ENCODE assay signal across 20 cellular contexts in the genomic region with DNA sequence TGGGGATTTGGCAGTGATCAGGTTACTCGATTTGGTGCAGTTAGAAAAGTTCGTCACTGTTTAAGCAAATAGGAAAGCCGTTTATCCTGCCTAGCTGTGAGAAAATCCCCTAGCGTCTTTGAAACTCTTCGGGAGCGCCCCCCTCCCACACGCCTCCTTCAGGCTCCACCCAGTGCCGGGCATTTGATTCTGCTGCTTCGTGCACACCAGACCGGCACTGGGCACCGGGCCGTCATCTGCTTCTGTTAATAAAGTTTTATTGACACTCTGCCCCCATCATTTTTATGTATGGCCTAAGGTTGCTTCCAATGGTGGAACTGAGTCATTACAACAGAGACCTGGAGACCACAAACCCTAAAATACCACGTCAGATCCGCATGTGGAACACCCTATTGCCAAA. TPM values are rescaled to one million over a fixed set of nuclear protein-coding genes. Genes with fewer than 3 reads are reported as not detected.
DNase-seq lines count a peak whose midpoint lies in the region; ATAC-seq, FAIRE-seq and TF ChIP-seq lines count a peak whose summit lies in the region.
"Had no signal": no experiment of that assay in that cellular context is flagged by ENCODE, and none has a peak within 500 bp of the region (broad histone marks: within the 10 kb centered on the region; RNA-seq: fewer than 3 reads in every experiment).

No MANE protein-coding gene starts in this region.

- TF ChIP-seq CTCF in right atrium auricular region (IDR thresholded peaks at IDR 0.05) = no peak
- no peak for TF ChIP-seq CTCF in RWPE2 (IDR thresholded peaks at IDR 0.05; ENCODE audit: poor library complexity, severe bottlenecking)
- TF ChIP-seq CTCF in lower lobe of right lung (IDR thresholded peaks at IDR 0.05) = no peak

- FAIRE-seq in H54 (lab: Jason Lieb, UNC) = no peak
- FAIRE-seq: A549, HTR-8/SVneo had no signal

- TF ChIP-seq POLR2A in H54 (IDR thresholded peaks at IDR 0.05; ENCODE audit: low read depth, low read length) = no peak

- ATAC-seq in left ventricle myocardium superior (no peak), RWPE2 (ENCODE audit: low read depth) (no peak), lower lobe of right lung (no peak), GM21529 (IDR thresholded peaks at IDR 0.05; ENCODE audit: unreplicated experiment) (no peak)

- H3K9me3 ChIP-seq in right atrium auricular region (peaks cover 0 to 14% of the 10 kb centered on the region in 2 donors), RWPE2 (ENCODE audit: severe bottlenecking) (no peaks in the 10 kb centered on the region), lower lobe of right lung (peaks cover 4% of the 10 kb centered on the region)

- H3K36me3 ChIP-seq in right atrium auricular region (no peaks in the 10 kb centered on the region), RWPE2 (ENCODE audit: low read depth) (no peaks in the 10 kb centered on the region), lower lobe of right lung (no peaks in the 10 kb centered on the region)

- H3K4me3 ChIP-seq in right atrium auricular region (no peak overlapping the region), RWPE2 (ENCODE audit: severe bottlenecking) (no peak overlapping the region), lower lobe of right lung (no peak overlapping the region)
- H3K4me3 ChIP-seq: A549 had no signal

- H3K27ac ChIP-seq in right atrium auricular region = no peak overlapping the region
- H3K27ac ChIP-seq in RWPE2 (ENCODE audit: poor library complexity, severe bottlenecking) = no peak overlapping the region
- H3K27ac ChIP-seq in lower lobe of right lung = no peak overlapping the region
- H3K27ac ChIP-seq: A549, C4-2B had no signal

- H3K27me3 ChIP-seq in right atrium auricular region (no peaks in the 10 kb centered on the region), RWPE2 (ENCODE audit: insufficient read depth, poor library complexity, severe bottlenecking) (no peaks in the 10 kb centered on the region), lower lobe of right lung (ENCODE audit: low read depth) (peaks cover 10% of the 10 kb centered on the region)

- DNase-seq in right atrium auricular region (ENCODE audit: low spot score) (peak; percentile 23), left ventricle myocardium superior (no peak), RWPE2 (ENCODE audit: low spot score) (peak; percentile 24), lower lobe of right lung (peak; percentile 19), cortex of kidney (lab: John Stamatoyannopoulos, UW) (no peak), H54 (ENCODE audit: insufficient read length, low spot score) (no peak)
- DNase-seq: DMS79 treated with DMSO at 0.1 percent for 48 hours, Kasumi-1, MM.1S, NCI-H1105 treated with DMSO at 0.1 percent for 48 hours, NCI-H1694, NCI-H2107, NCI-H510A, NCI-H748 treated with DMSO at 0.1 percent for 48 hours, RPMI8226, SIG-M5 had no signal

- H3K4me1 ChIP-seq in right atrium auricular region = peaks cover 0 to 9% of the 10 kb centered on the region in 2 donors
- peaks cover 6% of the 10 kb centered on the region for H3K4me1 ChIP-seq in RWPE2 (ENCODE audit: insufficient read depth, poor library complexity, severe bottlenecking)
- no peaks in the 10 kb centered on the region for H3K4me1 ChIP-seq in lower lobe of right lung
- H3K4me1 ChIP-seq: A549 had no signal

- intact Hi-C loops in left ventricle myocardium superior (cut with micrococcal nuclease) (no loop called here), lower lobe of right lung (cut with DNase I) (no loop called here)

RNA-seq across cellular contexts. Expression of a gene that starts 50.9 kb away (rescaled TPM):
- 10 to 100 TPM; 43.2 to 61.9 TPM for total RNA-seq in right atrium auricular region
- total RNA-seq in left ventricle myocardium superior = 88.2 TPM
- 33.9 TPM for total RNA-seq in lower lobe of right lung

Comparison
In these comparisons a context has a peak if more than half of its experiments do, and no peak if none do; other contexts are left out.
1. DNase-seq: peak in right atrium auricular region (single experiment), RWPE2 (single experiment) and lower lobe of right lung (single experiment); none in left ventricle myocardium superior (single experiment), cortex of kidney (single experiment) and H54 (single experiment).